Comparison of ENCODE assay signal across 25 cellular contexts in the genomic region with DNA sequence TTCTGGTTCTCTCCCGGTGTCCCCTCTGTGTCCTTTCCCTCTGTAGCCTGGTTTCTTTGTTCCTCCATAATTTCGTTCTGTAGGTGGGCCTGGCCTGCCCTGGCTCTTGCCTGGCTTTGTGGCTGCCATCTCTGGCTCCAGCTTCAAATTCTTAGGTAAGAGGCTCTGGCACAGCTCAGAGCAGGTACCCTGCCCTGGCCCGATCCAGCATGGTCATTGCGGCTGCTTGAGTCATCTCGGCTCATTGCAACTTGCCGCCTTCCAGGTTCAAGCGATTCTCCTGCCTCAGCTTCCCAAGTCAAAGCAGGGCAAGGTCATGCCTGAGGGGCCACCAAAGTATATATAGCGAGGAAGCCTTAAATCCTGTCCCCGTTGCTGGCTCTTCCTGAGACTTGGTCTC.
"Had no signal": no experiment of that assay in that cellular context is flagged by ENCODE, and none has a peak within 500 bp of the region (broad histone marks: within the 10 kb centered on the region; RNA-seq: fewer than 3 reads in every experiment).

No MANE protein-coding gene starts in this region.

- H3K27ac ChIP-seq: stomach, suprapubic skin, testis, thoracic aorta, thyroid gland, tibial artery, tibial nerve, transverse colon, upper lobe of left lung, upper lobe of right lung, uterus, vagina had no signal

- H3K36me3 ChIP-seq: stomach, suprapubic skin, thoracic aorta, thyroid gland, tibial artery, tibial nerve, transverse colon, upper lobe of left lung, upper lobe of right lung, uterus, vagina had no signal

- H3K4me3 ChIP-seq: stomach, suprapubic skin, testis, thoracic aorta, thyroid gland, tibial artery, tibial nerve, transverse colon, upper lobe of left lung, upper lobe of right lung, uterus, vagina had no signal

- H3K4me1 ChIP-seq: stomach, suprapubic skin, testis, thyroid gland, tibial artery, tibial nerve, upper lobe of left lung, upper lobe of right lung, uterus, vagina had no signal

- H3K9me3 ChIP-seq: stomach, suprapubic skin, testis, thoracic aorta, thyroid gland, tibial artery, tibial nerve, transverse colon, upper lobe of left lung, upper lobe of right lung, uterus, vagina had no signal

- H3K27me3 ChIP-seq: stomach, suprapubic skin, testis, thyroid gland, tibial artery, tibial nerve, transverse colon, upper lobe of left lung, upper lobe of right lung, uterus, vagina had no signal

- DNase-seq: stimulated activated CD4-positive, alpha-beta T cell treated with anti-CD3 and anti-CD28 coated beads, Interleukin-2, amount 100 ng/mL, for 48 hours; stimulated activated CD4-positive, alpha-beta T cell treated with anti-CD3 and anti-CD28 coated beads, Interleukin-4, amount 100 ng/mL, for 1 hour; stimulated activated CD4-positive, alpha-beta T cell treated with anti-CD3 and anti-CD28 coated beads, Interleukin-4, amount 100 ng/mL, for 24 hours; stimulated activated CD4-positive, alpha-beta T cell treated with anti-CD3 and anti-CD28 coated beads, Interleukin-4, amount 100 ng/mL, for 4 hours; stimulated activated CD8-positive, alpha-beta memory T cell treated with anti-CD3 and anti-CD28 coated beads, Interleukin-4, amount 100 ng/mL, for 48 hours; stimulated activated naive B cell treated with anti-CD40 and anti-IgM and Interleukin-4, amounts not matched to agents 10 μg/mL and 1 μg/mL and 100 μg/mL, for 72 hours; stimulated activated naive CD4-positive, alpha-beta T cell; stimulated activated naive CD4-positive, alpha-beta T cell treated with Interleukin-2 at 50 U/mL for 16 hours; stimulated activated naive CD8-positive, alpha-beta T cell treated with anti-CD3 and anti-CD28 coated beads, Interleukin-15, amount 100 ng/mL, for 72 hours; stimulated activated naive CD8-positive, alpha-beta T cell treated with anti-CD3 and anti-CD28 coated beads, Interleukin-15, Interleukin-2, amounts not matched to agents 100 U/mL and 50 U/mL, for 24 hours; stomach; substantia nigra; testis; thyroid gland; tibial artery; transverse colon; trophoblast cell; upper lobe of left lung; upper lobe of right lung; uterus had no signal

- ATAC-seq: stimulated activated effector memory CD8-positive, alpha-beta T cell treated with anti-CD3 and anti-CD28 coated beads, Interleukin-12 subunit alpha, Interleukin-12 subunit beta, amount 100 ng/mL, for 72 hours; stimulated activated naive B cell treated with anti-CD40 and anti-IgM and Interleukin-4, amounts not matched to agents 10 μg/mL and 1 μg/mL and 100 μg/mL, for 72 hours; stimulated activated naive CD8-positive, alpha-beta T cell treated with anti-CD3 and anti-CD28 coated beads, Interleukin-15, amount 100 ng/mL, for 72 hours; stimulated activated naive CD8-positive, alpha-beta T cell treated with anti-CD3 and anti-CD28 coated beads, Interleukin-15, Interleukin-2, amounts not matched to agents 100 U/mL and 50 U/mL, for 24 hours had no signal
